8 cellular contexts compared by ENCODE assay signal in genomic region chr1:214261206-214262123, GRCh38. TPM values are rescaled to one million over a fixed set of nuclear protein-coding genes. Genes with fewer than 3 reads are reported as not detected.
A peak's percentile ranks its signal among the peaks of the same experiment; 100 is the strongest.
DNase-seq lines count a peak whose midpoint lies in the region; ATAC-seq lines count a peak whose summit lies in the region.

No MANE protein-coding gene starts in this region.

- CTCF ChIA-PET in naive thymus-derived CD4-positive, alpha-beta T cell (lab: Charles Lee) = interaction anchor here (0.5 to 9.2 kb wide), 33 partner anchors 9 to 1477 kb away, joined by 3 to 312 read pairs (median 4); no protein-coding TSS in a partner anchor

- H3K27ac Mint-ChIP-seq in naive thymus-derived CD4-positive, alpha-beta T cell = no peak overlapping the region

- no peaks in the 10 kb centered on the region for H3K9me3 ChIP-seq in NT2/D1 (ENCODE audit: insufficient read depth, low read length)
- H3K9me3 ChIP-seq in naive thymus-derived CD4-positive, alpha-beta T cell (ENCODE audit: control insufficient read depth in 2 of 3, low read length in 3 of 3) = no peaks in the 10 kb centered on the region

- no peaks in the 10 kb centered on the region for H3K27me3 ChIP-seq in NT2/D1 (ENCODE audit: insufficient read depth, insufficient read length)
- H3K27me3 ChIP-seq in naive thymus-derived CD4-positive, alpha-beta T cell (ENCODE audit: control insufficient read depth in 2 of 2, insufficient read depth in 2 of 2, low read length in 2 of 2) = peaks cover 0 to 9% of the 10 kb centered on the region in 2 donors

- H3K4me3 Mint-ChIP-seq in naive thymus-derived CD4-positive, alpha-beta T cell = peak overlapping the region in 1 of 10 donors; percentile 28

- H3K4me1 ChIP-seq in NT2/D1 (ENCODE audit: insufficient read depth, insufficient read length) = no peaks in the 10 kb centered on the region
- H3K4me1 ChIP-seq in naive thymus-derived CD4-positive, alpha-beta T cell (ENCODE audit: control insufficient read depth in 2 of 2, insufficient read depth in 2 of 2, low read length in 2 of 2) = no peaks in the 10 kb centered on the region

- peaks cover 55 to 75% (median 68%) of the 10 kb centered on the region in 5 donors for H3K27me3 Mint-ChIP-seq in naive thymus-derived CD4-positive, alpha-beta T cell

- ATAC-seq in GM21447 (IDR thresholded peaks at IDR 0.05; ENCODE audit: unreplicated experiment) = peak; percentile 90
- peak; percentile 98 for ATAC-seq in naive thymus-derived CD4-positive, alpha-beta T cell

- peak overlapping the region; percentile 34 for H3K27ac ChIP-seq in epithelial cell of prostate
- no peak overlapping the region for H3K27ac ChIP-seq in naive thymus-derived CD4-positive, alpha-beta T cell (ENCODE audit: low read depth, low read length)

- no peak overlapping the region for H3K9ac ChIP-seq in NT2/D1 (ENCODE audit: insufficient read length, low read depth)

- H3K36me3 ChIP-seq in NT2/D1 (ENCODE audit: insufficient read depth, insufficient read length, low read length) = no peaks in the 10 kb centered on the region
- H3K36me3 ChIP-seq in naive thymus-derived CD4-positive, alpha-beta T cell (ENCODE audit: control insufficient read depth in 2 of 3, insufficient read depth in 3 of 3, low read length in 3 of 3) = no peaks in the 10 kb centered on the region

- intact Hi-C loops in naive thymus-derived CD4-positive, alpha-beta T cell (cut with micrococcal nuclease) = loop anchor here (1.0 to 5.0 kb wide), 13 partner anchors 19 to 1266 kb away; no protein-coding TSS in a partner anchor

- peaks cover 0 to 15% (median 0%) of the 10 kb centered on the region in 7 donors for H3K4me1 Mint-ChIP-seq in naive thymus-derived CD4-positive, alpha-beta T cell

- H3K36me3 Mint-ChIP-seq in naive thymus-derived CD4-positive, alpha-beta T cell = peaks cover 0 to 5% (median 0%) of the 10 kb centered on the region in 5 donors

- H3K9me3 Mint-ChIP-seq in naive thymus-derived CD4-positive, alpha-beta T cell = peaks cover 0 to 8% (median 0%) of the 10 kb centered on the region in 11 donors

- no peak overlapping the region for H3K4me3 ChIP-seq in NT2/D1 (ENCODE audit: insufficient read length, low read depth)
- H3K4me3 ChIP-seq in naive thymus-derived CD4-positive, alpha-beta T cell (ENCODE audit: low read length) = no peak overlapping the region

- DNase-seq in DMS 273 treated with DMSO at 0.1 percent for 48 hours (lab: John Stamatoyannopoulos, UW) = peak; percentile 85
- DNase-seq in HT1080 (ENCODE audit: low read depth) = peak; percentile 81
- DNase-seq in NT2/D1 (ENCODE audit: low read depth, low spot score) = peak; percentile 73
- peak; percentile 83 for DNase-seq in activated CD8-positive, alpha-beta memory T cell treated with anti-CD3 and anti-CD28 coated beads, Interleukin-2, amount 50 U/mL, for 4 hours
- DNase-seq in epithelial cell of prostate (ENCODE audit: low read depth, low spot score) = peak; percentile 24
- peak; percentile 47 to 82 (median 73) for DNase-seq in naive thymus-derived CD4-positive, alpha-beta T cell
- DNase-seq in stimulated activated CD8-positive, alpha-beta memory T cell treated with anti-CD3 and anti-CD28 coated beads, Interleukin-7, amount 100 ng/mL, for 48 hours (ENCODE audit: extremely low read depth in 1 of 2, low read depth in 1 of 2) = peak; percentile 51 to 71

- POLR2A ChIA-PET in naive thymus-derived CD4-positive, alpha-beta T cell (lab: Charles Lee) = interaction anchor here (1.7 kb wide), 1 partner anchor 67 kb away, joined by 6 read pairs; no protein-coding TSS in a partner anchor

RNA-seq across cellular contexts. Expression of gene SMYD2, which starts 19.5 kb away (rescaled TPM):
- 41.5 and 43.2 TPM in 2 replicates for total RNA-seq in HT1080 (2014; rRNA removed; shearing (Covaris generic))
- polyA plus RNA-seq in HT1080 (2015; cell fraction: cytosol; rRNA removed) = 34.7 and 35.3 TPM in 2 replicates
- polyA plus RNA-seq in HT1080 (2015; cell fraction: nucleus; rRNA removed) = 27.2 and 33.9 TPM in 2 replicates
- 10 to 100 TPM; 24.3 to 39.5 (median 34.4) TPM for total RNA-seq in naive thymus-derived CD4-positive, alpha-beta T cell
- polyA plus RNA-seq in naive thymus-derived CD4-positive, alpha-beta T cell = 10 to 100 TPM; 50.0 to 55.0 TPM

Comparison
In these comparisons a context has a peak if more than half of its experiments do, and no peak if none do; other contexts are left out.
1. DNase-seq: peak in every context shown above with its lines; median percentile 85 in DMS 273 treated with DMSO at 0.1 percent for 48 hours; 83 in activated CD8-positive, alpha-beta memory T cell treated with anti-CD3 and anti-CD28 coated beads, Interleukin-2, amount 50 U/mL, for 4 hours; 81 in HT1080; 73 in NT2/D1; 73 in naive thymus-derived CD4-positive, alpha-beta T cell; 61 in stimulated activated CD8-positive, alpha-beta memory T cell treated with anti-CD3 and anti-CD28 coated beads, Interleukin-7, amount 100 ng/mL, for 48 hours; 24 in epithelial cell of prostate.